In the genomic region with DNA sequence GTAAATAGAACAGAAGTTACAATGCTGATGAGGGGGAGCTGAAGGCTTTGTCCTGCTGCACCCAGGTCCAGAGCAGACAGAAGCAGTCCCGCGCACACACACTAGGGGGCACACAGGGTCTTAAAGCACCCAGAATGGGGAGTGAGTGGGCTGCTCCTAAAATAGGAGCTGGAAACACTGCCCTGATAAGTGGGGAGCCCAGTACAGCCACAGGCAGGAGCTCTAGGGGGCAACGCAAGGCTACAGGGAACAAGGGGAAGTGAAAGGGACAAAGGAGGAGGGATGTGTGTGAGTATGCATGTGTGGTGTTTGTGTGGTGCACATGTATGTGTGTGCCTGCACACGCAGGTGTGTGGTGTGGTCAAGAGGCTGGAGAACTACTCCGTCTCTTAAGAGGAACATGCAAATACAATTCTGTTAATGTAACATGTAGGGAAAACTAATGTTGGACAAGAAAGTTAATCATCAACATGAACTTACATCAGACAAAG, we compare ENCODE assay signal across 8 cellular contexts.
DNase-seq lines count a peak whose midpoint lies in the region; ATAC-seq and TF ChIP-seq lines count a peak whose summit lies in the region.

No MANE protein-coding gene starts in this region.

- peaks cover 5% of the 10 kb centered on the region for H3K27me3 Mint-ChIP-seq in endothelial cell (ENCODE audit: unreplicated experiment)

- DNase-seq in COLO668 (lab: John Stamatoyannopoulos, UW; ENCODE audit: unreplicated experiment) (peak; percentile 57), SK-N-DZ (ENCODE audit: low spot score) (peak; percentile 11), endothelial cell (ENCODE audit: low spot score) (peak; percentile 79), renal cortical epithelial cell (ENCODE audit: low read depth) (peak; percentile 60)
- no peak for DNase-seq in effector CD4-positive, alpha-beta T cell

- H3K9me3 Mint-ChIP-seq in endothelial cell (ENCODE audit: unreplicated experiment), result no peaks in the 10 kb centered on the region

- H3K36me3 Mint-ChIP-seq in endothelial cell (ENCODE audit: low read depth, unreplicated experiment), result peaks cover 3% of the 10 kb centered on the region

- no peak overlapping the region for H3K4me3 Mint-ChIP-seq in endothelial cell (ENCODE audit: unreplicated experiment)

- peak; percentile 65 for TF ChIP-seq CTCF in endothelial cell (IDR thresholded peaks at IDR 0.05; ENCODE audit: unreplicated experiment)

- ATAC-seq in GM18870 (IDR thresholded peaks at IDR 0.05; ENCODE audit: unreplicated experiment), result peak; percentile 57
- ATAC-seq in HG03135 (IDR thresholded peaks at IDR 0.05; ENCODE audit: unreplicated experiment), result peak; percentile 83
- no peak for ATAC-seq in HG03442 (IDR thresholded peaks at IDR 0.05; ENCODE audit: unreplicated experiment)

- H3K4me1 Mint-ChIP-seq in endothelial cell (ENCODE audit: unreplicated experiment), result no peaks in the 10 kb centered on the region

- H3K27ac Mint-ChIP-seq in endothelial cell (ENCODE audit: unreplicated experiment), result peak overlapping the region; percentile 20
